Comparison of ENCODE assay signal across 8 cellular contexts in the genomic region with DNA sequence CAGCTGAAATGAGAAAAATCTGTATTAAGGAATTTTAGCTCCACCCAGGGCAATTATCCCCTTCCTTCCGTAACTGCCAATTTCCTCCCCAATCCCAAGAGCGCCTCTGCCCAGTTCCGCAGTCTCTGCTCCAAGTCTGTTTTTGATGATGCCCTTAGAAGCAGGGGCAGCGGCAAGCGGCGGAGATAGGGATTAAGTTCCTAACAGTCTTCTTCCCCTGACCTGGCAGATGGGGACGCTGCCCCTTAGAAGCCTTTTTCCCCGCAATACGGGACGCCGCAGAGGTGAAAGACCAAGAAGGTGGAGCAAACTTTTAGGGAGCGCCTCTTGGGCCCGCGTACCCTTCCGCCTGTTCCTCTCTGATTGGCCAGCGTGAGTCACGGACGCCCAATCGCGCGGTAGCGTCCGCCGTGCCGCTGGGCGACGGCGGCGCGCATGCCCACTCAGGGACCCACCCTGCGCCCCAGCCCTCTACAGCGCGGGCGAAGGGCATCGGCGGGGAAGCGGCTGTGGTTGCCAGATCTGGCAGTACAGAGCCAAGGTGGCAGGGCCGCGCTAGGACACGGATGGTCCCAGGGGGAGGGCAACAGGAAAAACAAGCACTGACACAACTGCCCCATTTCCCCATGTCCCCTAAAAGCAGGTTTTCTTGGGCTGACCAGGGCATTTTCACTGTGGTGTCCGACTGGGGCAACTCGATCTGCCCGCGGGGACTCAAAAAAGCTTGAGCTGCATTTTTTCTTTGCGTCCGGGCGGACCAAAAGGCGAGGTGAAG. TPM values are rescaled to one million over a fixed set of nuclear protein-coding genes. Genes with fewer than 3 reads are reported as not detected.
A peak's percentile ranks its signal among the peaks of the same experiment; 100 is the strongest.
DNase-seq lines count a peak whose midpoint lies in the region; ATAC-seq and TF ChIP-seq lines count a peak whose summit lies in the region.

No MANE protein-coding gene starts in this region.

- peaks cover 27% of the 10 kb centered on the region for H3K4me1 Mint-ChIP-seq in activated naive CD8-positive, alpha-beta T cell (ENCODE audit: low read depth)
- peaks cover 18% of the 10 kb centered on the region for H3K4me1 Mint-ChIP-seq in osteocyte (ENCODE audit: unreplicated experiment)

- no peaks in the 10 kb centered on the region for H3K36me3 Mint-ChIP-seq in activated naive CD8-positive, alpha-beta T cell
- no peaks in the 10 kb centered on the region for H3K36me3 Mint-ChIP-seq in osteocyte (ENCODE audit: unreplicated experiment)

- peak; percentile 93 for DNase-seq in GM10266 (ENCODE audit: extremely low spot score)
- peak; percentile 96 for DNase-seq in NCI-H1092 treated with DMSO at 0.1 percent for 48 hours (lab: John Stamatoyannopoulos, UW)
- DNase-seq in head of caudate nucleus: peak; percentile 79 to 97 (median 93)
- peak; percentile 95 for DNase-seq in osteocyte (ENCODE audit: extremely low spot score, unreplicated experiment)

- intact Hi-C loops in head of caudate nucleus (cut with DNase I): loop anchor here (10.0 kb wide), 1 partner anchor 231 kb away; a partner anchor contains a TSS

- H3K27me3 ChIP-seq in thymus (ENCODE audit: control insufficient read depth, insufficient read depth): no peaks in the 10 kb centered on the region

- H3K27me3 Mint-ChIP-seq in activated naive CD8-positive, alpha-beta T cell: no peaks in the 10 kb centered on the region
- no peaks in the 10 kb centered on the region for H3K27me3 Mint-ChIP-seq in osteocyte (ENCODE audit: unreplicated experiment)

- peak overlapping the region; percentile 96 for H3K27ac Mint-ChIP-seq in activated naive CD8-positive, alpha-beta T cell
- peak overlapping the region; percentile 99 for H3K27ac Mint-ChIP-seq in osteocyte (ENCODE audit: unreplicated experiment)

- H3K27ac ChIP-seq in thymus (ENCODE audit: low read depth): peak overlapping the region; percentile 90

- H3K4me3 Mint-ChIP-seq in activated naive CD8-positive, alpha-beta T cell: peak overlapping the region; percentile 94
- H3K4me3 Mint-ChIP-seq in osteocyte (ENCODE audit: unreplicated experiment): peak overlapping the region; percentile 96

- WGBS in thymus: under 1% methylated on average over 48 of the region's 48 CpGs

- no peaks in the 10 kb centered on the region for H3K9me3 ChIP-seq in thymus (ENCODE audit: control insufficient read depth)

- H3K4me1 ChIP-seq in thymus (ENCODE audit: control insufficient read depth, insufficient read depth, low read length): peaks cover 5% of the 10 kb centered on the region

- TF ChIP-seq CTCF in GM10266 (IDR thresholded peaks at IDR 0.05; ENCODE audit: control insufficient read depth, insufficient read depth, low read depth, missing control alignments) (no peak), osteocyte (IDR thresholded peaks at IDR 0.05) (no peak)

- H3K4me3 ChIP-seq in thymus (ENCODE audit: low read length): peak overlapping the region; percentile 90

- H3K36me3 ChIP-seq in thymus (ENCODE audit: control insufficient read depth, insufficient read depth): no peaks in the 10 kb centered on the region

- no peaks in the 10 kb centered on the region for H3K9me3 Mint-ChIP-seq in activated naive CD8-positive, alpha-beta T cell (ENCODE audit: low read depth)
- no peaks in the 10 kb centered on the region for H3K9me3 Mint-ChIP-seq in osteocyte (ENCODE audit: unreplicated experiment)

- ATAC-seq in HG02623 (IDR thresholded peaks at IDR 0.05; ENCODE audit: unreplicated experiment): peak; percentile 66
- peak; percentile 93 for ATAC-seq in SK-N-SH treated with all-trans-retinoic acid at 6 μM for 48 hours

TF ChIP-seq in SK-N-SH treated with all-trans-retinoic acid at 6 μM for 48 hours, 23 proteins besides CTCF, POLR2A, EP300 and RAD21:
- TF ChIP-seq, protein P1, sequence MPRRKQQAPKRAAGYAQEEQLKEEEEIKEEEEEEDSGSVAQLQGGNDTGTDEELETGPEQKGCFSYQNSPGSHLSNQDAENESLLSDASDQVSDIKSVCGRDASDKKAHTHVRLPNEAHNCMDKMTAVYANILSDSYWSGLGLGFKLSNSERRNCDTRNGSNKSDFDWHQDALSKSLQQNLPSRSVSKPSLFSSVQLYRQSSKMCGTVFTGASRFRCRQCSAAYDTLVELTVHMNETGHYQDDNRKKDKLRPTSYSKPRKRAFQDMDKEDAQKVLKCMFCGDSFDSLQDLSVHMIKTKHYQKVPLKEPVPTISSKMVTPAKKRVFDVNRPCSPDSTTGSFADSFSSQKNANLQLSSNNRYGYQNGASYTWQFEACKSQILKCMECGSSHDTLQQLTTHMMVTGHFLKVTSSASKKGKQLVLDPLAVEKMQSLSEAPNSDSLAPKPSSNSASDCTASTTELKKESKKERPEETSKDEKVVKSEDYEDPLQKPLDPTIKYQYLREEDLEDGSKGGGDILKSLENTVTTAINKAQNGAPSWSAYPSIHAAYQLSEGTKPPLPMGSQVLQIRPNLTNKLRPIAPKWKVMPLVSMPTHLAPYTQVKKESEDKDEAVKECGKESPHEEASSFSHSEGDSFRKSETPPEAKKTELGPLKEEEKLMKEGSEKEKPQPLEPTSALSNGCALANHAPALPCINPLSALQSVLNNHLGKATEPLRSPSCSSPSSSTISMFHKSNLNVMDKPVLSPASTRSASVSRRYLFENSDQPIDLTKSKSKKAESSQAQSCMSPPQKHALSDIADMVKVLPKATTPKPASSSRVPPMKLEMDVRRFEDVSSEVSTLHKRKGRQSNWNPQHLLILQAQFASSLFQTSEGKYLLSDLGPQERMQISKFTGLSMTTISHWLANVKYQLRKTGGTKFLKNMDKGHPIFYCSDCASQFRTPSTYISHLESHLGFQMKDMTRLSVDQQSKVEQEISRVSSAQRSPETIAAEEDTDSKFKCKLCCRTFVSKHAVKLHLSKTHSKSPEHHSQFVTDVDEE (CRISPR knock-in tag; IDR thresholded peaks at IDR 0.05): 0 out of 2 replicates have a peak, but pooled peaks have one; percentile 17
- no peak for TF ChIP-seq OSR1 (CRISPR knock-in tag; IDR thresholded peaks at IDR 0.05)

RNA-seq across cellular contexts. Expression of a gene that starts 0.8 kb away (rescaled TPM):
- total RNA-seq in osteocyte: 27.6 and 30.3 TPM in 2 replicates
- 18.5 TPM for polyA plus RNA-seq in thymus

Comparison
In these comparisons a context has a peak if more than half of its experiments do, and no peak if none do; other contexts are left out.
1. Peak in every context shown above with its lines: DNase-seq, ATAC-seq, H3K4me3 ChIP-seq and H3K27ac ChIP-seq.